In genomic region chr6:139533573-139534471, GRCh38 we compare ENCODE assay signal across 8 cellular contexts.
DNase-seq lines count a peak whose midpoint lies in the region; ATAC-seq, FAIRE-seq and TF ChIP-seq lines count a peak whose summit lies in the region.

No MANE protein-coding gene starts in this region.

- H3K36me3 ChIP-seq in Panc1 (ENCODE audit: control insufficient read depth, insufficient read depth, low read length) (no peaks in the 10 kb centered on the region), endothelial cell of umbilical vein (ENCODE audit: control insufficient read depth in 2 of 2, extremely low read depth in 1 of 2, insufficient read depth in 2 of 2, low read length in 2 of 2) (no peaks in the 10 kb centered on the region), PC-3 (ENCODE audit: low read depth, low read length) (no peaks in the 10 kb centered on the region)

- no peaks in the 10 kb centered on the region for H3K9me3 ChIP-seq in Panc1 (ENCODE audit: control insufficient read depth, insufficient read depth, low read depth, low read length)
- no peaks in the 10 kb centered on the region for H3K9me3 ChIP-seq in endothelial cell of umbilical vein (replicated peaks; ENCODE audit: control insufficient read depth, insufficient read depth, low read length)
- no peaks in the 10 kb centered on the region for H3K9me3 ChIP-seq in PC-3 (ENCODE audit: low read length)

- H4K20me1 ChIP-seq in endothelial cell of umbilical vein (replicated peaks; ENCODE audit: control insufficient read depth, extremely low read depth, insufficient read depth, low read length) (no peaks in the 10 kb centered on the region), PC-3 (ENCODE audit: low read length) (no peaks in the 10 kb centered on the region)

- DNase-seq in Panc1 (ENCODE audit: low read depth, low spot score), result no peak
- peak; percentile 79 for DNase-seq in endothelial cell of umbilical vein (ENCODE audit: low read depth, low spot score)
- DNase-seq in osteocyte (ENCODE audit: extremely low spot score, unreplicated experiment), result no peak
- DNase-seq in PC-3, result no peak
- no peak for DNase-seq in stimulated activated naive B cell treated with anti-CD40 and anti-IgM and Interleukin-4, amounts not matched to agents 10 μg/mL and 1 μg/mL and 100 μg/mL, for 72 hours
- no peak for DNase-seq in NCI-H2107 (lab: John Stamatoyannopoulos, UW)

- H3K27me3 ChIP-seq in Panc1 (ENCODE audit: control insufficient read depth, insufficient read depth, low read length), result no peaks in the 10 kb centered on the region
- no peaks in the 10 kb centered on the region for H3K27me3 ChIP-seq in endothelial cell of umbilical vein (ENCODE audit: control insufficient read depth in 2 of 2, insufficient read depth in 2 of 2, low read length in 2 of 2)
- no peaks in the 10 kb centered on the region for H3K27me3 ChIP-seq in PC-3 (ENCODE audit: low read length)

- in situ Hi-C loops in Panc1 (cut with HindIII; ENCODE audit: low pct_unique_long_range_greater_than_20kb, low sequenced_read_pairs), result no loop called here

- no TSS peak for BruUV-seq in Panc1 (replicated peaks; lab: Mats Ljungman, UMichigan)
- TSS peak; percentile 77 for BruUV-seq in endothelial cell of umbilical vein (replicated peaks; lab: Mats Ljungman, UMichigan)
- no TSS peak for BruUV-seq in PC-3 (replicated peaks; lab: Mats Ljungman, UMichigan)

- H3K27ac ChIP-seq in Panc1 (ENCODE audit: low read length), result peak overlapping the region; percentile 91
- peak overlapping the region; percentile 65 for H3K27ac ChIP-seq in endothelial cell of umbilical vein (ENCODE audit: insufficient read depth, low read depth, low read length)
- no peak overlapping the region for H3K27ac ChIP-seq in PC-3 (ENCODE audit: low read length)

- no peaks in the 10 kb centered on the region for H3F3A ChIP-seq in PC-3 (ENCODE audit: low read length, unreplicated experiment)

- intact Hi-C loops in Panc1 (cut with micrococcal nuclease; ENCODE audit: unreplicated experiment), result loop anchor here (10.0 kb wide), 1 partner anchor 159 kb away; the partner anchor contains the start of gene CITED2
- intact Hi-C loops in endothelial cell of umbilical vein (cut with micrococcal nuclease), result loop anchor here (1.0 to 10.0 kb wide), 2 partner anchors 160 to 671 kb away; partner anchors contain the start of gene CITED2
- intact Hi-C loops in PC-3 (cut with micrococcal nuclease), result no loop called here

- H3K9me3 Mint-ChIP-seq in osteocyte (ENCODE audit: unreplicated experiment), result no peaks in the 10 kb centered on the region
- no peaks in the 10 kb centered on the region for H3K9me3 Mint-ChIP-seq in stimulated activated naive B cell treated with anti-CD40 and anti-IgM and Interleukin-4, amounts not matched to agents 10 μg/mL and 1 μg/mL and 100 μg/mL, for 72 hours

- ATAC-seq in GM18511 (IDR thresholded peaks at IDR 0.05; ENCODE audit: unreplicated experiment) (peak; percentile 11), Panc1 (peak; percentile 87), PC-3 (no peak), HG02840 (IDR thresholded peaks at IDR 0.05; ENCODE audit: low FRiP score, unreplicated experiment) (no peak)
- ATAC-seq in stimulated activated naive B cell treated with anti-CD40 and anti-IgM and Interleukin-4, amounts not matched to agents 10 μg/mL and 1 μg/mL and 100 μg/mL, for 72 hours (replicated peaks), result no peak

- H3K4me1 Mint-ChIP-seq in osteocyte (ENCODE audit: unreplicated experiment), result peaks cover 65% of the 10 kb centered on the region
- peaks cover 4 to 5% of the 10 kb centered on the region in 2 donors for H3K4me1 Mint-ChIP-seq in stimulated activated naive B cell treated with anti-CD40 and anti-IgM and Interleukin-4, amounts not matched to agents 10 μg/mL and 1 μg/mL and 100 μg/mL, for 72 hours

- peak; percentile 72 for FAIRE-seq in endothelial cell of umbilical vein (lab: Jason Lieb, UNC)

- no peaks in the 10 kb centered on the region for H3K9me1 ChIP-seq in endothelial cell of umbilical vein (replicated peaks; ENCODE audit: control insufficient read depth, extremely low read depth, insufficient read depth, low read length)

- no peaks in the 10 kb centered on the region for H3K27me3 Mint-ChIP-seq in osteocyte (ENCODE audit: unreplicated experiment)
- no peaks in the 10 kb centered on the region for H3K27me3 Mint-ChIP-seq in stimulated activated naive B cell treated with anti-CD40 and anti-IgM and Interleukin-4, amounts not matched to agents 10 μg/mL and 1 μg/mL and 100 μg/mL, for 72 hours

- H3K4me1 ChIP-seq in Panc1 (ENCODE audit: control insufficient read depth, insufficient read depth, low read length) (peaks cover 42% of the 10 kb centered on the region), endothelial cell of umbilical vein (ENCODE audit: control insufficient read depth, extremely low read depth, insufficient read depth, low read length) (peaks cover 36% of the 10 kb centered on the region), PC-3 (ENCODE audit: insufficient read depth, low read length) (no peaks in the 10 kb centered on the region)

- dilution Hi-C loops in endothelial cell of umbilical vein (cut with MboI; ENCODE audit: extremely low pct_ligation_motif_present, low sequenced_read_pairs), result no loop called here

- H3K79me2 ChIP-seq in endothelial cell of umbilical vein (ENCODE audit: control insufficient read depth, insufficient read depth, low read length), result no peaks in the 10 kb centered on the region
- H3K79me2 ChIP-seq in PC-3 (ENCODE audit: low read length), result no peaks in the 10 kb centered on the region

- H3K27ac Mint-ChIP-seq in osteocyte (ENCODE audit: unreplicated experiment), result peak overlapping the region; percentile 92
- H3K27ac Mint-ChIP-seq in stimulated activated naive B cell treated with anti-CD40 and anti-IgM and Interleukin-4, amounts not matched to agents 10 μg/mL and 1 μg/mL and 100 μg/mL, for 72 hours, result no peak overlapping the region

- H3K36me3 Mint-ChIP-seq in osteocyte (ENCODE audit: unreplicated experiment), result no peaks in the 10 kb centered on the region
- H3K36me3 Mint-ChIP-seq in stimulated activated naive B cell treated with anti-CD40 and anti-IgM and Interleukin-4, amounts not matched to agents 10 μg/mL and 1 μg/mL and 100 μg/mL, for 72 hours, result no peaks in the 10 kb centered on the region

- peak overlapping the region; percentile 67 for H3K4me2 ChIP-seq in endothelial cell of umbilical vein (ENCODE audit: insufficient read depth, low read length)
- H3K4me2 ChIP-seq in PC-3 (ENCODE audit: low read length), result no peak overlapping the region

- H3K4me3 Mint-ChIP-seq in osteocyte (ENCODE audit: unreplicated experiment), result peak overlapping the region; percentile 23
- H3K4me3 Mint-ChIP-seq in stimulated activated naive B cell treated with anti-CD40 and anti-IgM and Interleukin-4, amounts not matched to agents 10 μg/mL and 1 μg/mL and 100 μg/mL, for 72 hours, result no peak overlapping the region

- no peak for TF ChIP-seq CTCF in Panc1 (IDR thresholded peaks at IDR 0.05)
- no peak for TF ChIP-seq CTCF in endothelial cell of umbilical vein (IDR thresholded peaks at IDR 0.05; ENCODE audit: extremely low read depth in 1 of 2, insufficient read depth in 1 of 2, low read depth in 1 of 2, low read length in 2 of 2)
- no peak for TF ChIP-seq CTCF in osteocyte (IDR thresholded peaks at IDR 0.05)
- no peak for TF ChIP-seq CTCF in PC-3 (conservative IDR thresholded peaks at IDR 0.05; ENCODE audit: low read depth, low read length)

- H2AFZ ChIP-seq in endothelial cell of umbilical vein (ENCODE audit: low read depth, low read length), result peak overlapping the region; percentile 96
- H2AFZ ChIP-seq in PC-3 (ENCODE audit: low read length), result no peak overlapping the region

- CTCF ChIA-PET in Panc1 (lab: Charles Lee) (no interaction called here), endothelial cell of umbilical vein (lab: Charles Lee) (interaction anchor here (0.7 kb wide), 2 partner anchors 18 to 164 kb away, joined by 3 read pairs; no protein-coding TSS in a partner anchor), PC-3 (lab: Charles Lee) (no interaction called here)

- no peak for TF ChIP-seq POLR2A in endothelial cell of umbilical vein (IDR thresholded peaks at IDR 0.05; ENCODE audit: low read depth, low read length)

- H3K4me3 ChIP-seq in Panc1 (ENCODE audit: low read depth in 2 of 2, low read length in 2 of 2), result peak overlapping the region; percentile 9 to 25; a peak in 3 of 4 replicates
- H3K4me3 ChIP-seq in endothelial cell of umbilical vein (replicated peaks in 1 of 3; ENCODE audit: insufficient read depth in 1 of 3, low read depth in 1 of 3, low read length in 3 of 3), result no peak overlapping the region
- no peak overlapping the region for H3K4me3 ChIP-seq in PC-3 (ENCODE audit: low read length)

- no peaks in the 10 kb centered on the region for H3K9me2 ChIP-seq in PC-3 (replicated peaks; ENCODE audit: low read length)

- POLR2A ChIA-PET in Panc1 (lab: Charles Lee), result no interaction called here
- POLR2A ChIA-PET in endothelial cell of umbilical vein (lab: Charles Lee), result interaction anchor here (0.9 to 1.1 kb wide), 2 partner anchors 35 to 161 kb away, joined by 3 read pairs; no protein-coding TSS in a partner anchor
- POLR2A ChIA-PET in PC-3 (lab: Charles Lee; ENCODE audit: unreplicated experiment), result no interaction called here

- peak overlapping the region; percentile 41 for H3K9ac ChIP-seq in endothelial cell of umbilical vein (replicated peaks; ENCODE audit: extremely low read depth, insufficient read depth, low read length)
- no peak overlapping the region for H3K9ac ChIP-seq in PC-3 (ENCODE audit: low read length)

TF ChIP-seq in endothelial cell of umbilical vein, 7 proteins besides CTCF, POLR2A, EP300 and RAD21:
- TF ChIP-seq MAX (IDR thresholded peaks at IDR 0.05; ENCODE audit: insufficient read depth, insufficient read length) (no peak), FOS (IDR thresholded peaks at IDR 0.05; ENCODE audit: borderline replicate concordance, insufficient read depth, low read length) (peak; percentile 42), POLR2AphosphoS5 (IDR thresholded peaks at IDR 0.05; ENCODE audit: insufficient read depth, low read depth, low read length) (peak; percentile 14), JUN (IDR thresholded peaks at IDR 0.05; ENCODE audit: borderline replicate concordance, insufficient read depth, insufficient read length, low read depth) (peak; percentile 2), EZH2 (IDR thresholded peaks at IDR 0.05; ENCODE audit: borderline replicate concordance, low read depth, low read length, severe bottlenecking) (no peak)

Comparison
In these comparisons a context has a peak if more than half of its experiments do, and no peak if none do; other contexts are left out.
1. ATAC-seq: peak in GM18511 (single experiment) and Panc1 (single experiment); none in PC-3 (single experiment), stimulated activated naive B cell treated with anti-CD40 and anti-IgM and Interleukin-4, amounts not matched to agents 10 μg/mL and 1 μg/mL and 100 μg/mL, for 72 hours (0 of 2) and HG02840 (single experiment).
2. H3K4me3 ChIP-seq: peak in Panc1 (2 of 2); none in endothelial cell of umbilical vein (0 of 3) and PC-3 (single experiment).